1 cellular context compared by ENCODE assay signal in genomic region chr3:195237981-195238625, GRCh38.
TF ChIP-seq lines count a peak whose summit lies in the region.

No MANE protein-coding gene starts in this region.

TF ChIP-seq in WTC11, 78 proteins besides CTCF, POLR2A, EP300 and RAD21 (continued from another document):
- TF ChIP-seq ESRRA (CRISPR knock-in tag; IDR thresholded peaks at IDR 0.05; ENCODE audit: borderline replicate concordance), result no peak
